ENCODE assay signal across 33 cellular contexts in the genomic region with DNA sequence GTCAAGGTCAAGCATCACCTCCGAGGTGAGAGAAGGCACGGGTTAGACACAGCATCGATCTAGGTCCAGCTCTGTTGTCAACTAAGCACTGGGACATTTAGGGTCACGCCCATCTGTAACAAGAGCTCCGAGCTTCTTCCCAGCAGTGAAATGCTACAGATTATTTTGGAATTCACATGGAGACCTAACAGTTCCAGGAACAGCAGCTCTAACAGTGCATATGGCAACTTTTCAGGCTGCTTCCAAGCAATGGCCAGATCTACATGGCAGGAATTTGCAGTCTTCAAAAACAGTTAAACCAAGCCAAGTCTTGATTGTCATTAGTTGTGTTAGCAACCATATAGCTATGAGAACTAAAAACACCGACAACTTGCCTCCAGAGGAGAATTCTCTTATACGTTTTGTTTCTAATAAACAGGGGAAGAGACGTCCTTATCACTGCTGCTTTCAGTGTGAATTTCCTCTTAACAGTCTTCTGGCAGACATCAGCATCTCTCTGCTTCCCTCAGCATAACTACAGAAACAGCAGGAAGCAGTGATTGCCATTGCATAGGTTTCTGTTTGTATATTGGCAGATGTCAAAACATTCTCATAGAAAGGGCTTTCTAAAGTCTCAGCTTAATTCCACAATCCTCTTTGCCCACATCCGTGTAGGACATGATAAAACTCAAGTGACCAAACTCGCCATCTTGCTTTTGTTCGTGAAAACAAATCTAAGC.
DNase-seq lines count a peak whose midpoint lies in the region; ATAC-seq, FAIRE-seq and TF ChIP-seq lines count a peak whose summit lies in the region.
"Had no signal": no experiment of that assay in that cellular context is flagged by ENCODE, and none has a peak within 500 bp of the region (broad histone marks: within the 10 kb centered on the region; RNA-seq: fewer than 3 reads in every experiment).

No MANE protein-coding gene starts in this region.

- no peak for FAIRE-seq in astrocyte (lab: Jason Lieb, UNC)
- FAIRE-seq: frontal cortex, G401.6, GM18507, HTR-8/SVneo had no signal

- H3K9me3 ChIP-seq in astrocyte (ENCODE audit: insufficient read depth, low read depth, low read length) (no peaks in the 10 kb centered on the region), PC-9 (ENCODE audit: insufficient read depth, low read depth) (no peaks in the 10 kb centered on the region)
- H3K9me3 ChIP-seq: BLaER1, SK-N-SH, upper lobe of right lung had no signal

- BruUV-seq in PC-9 (replicated peaks; lab: Mats Ljungman, UMichigan), result no TSS peak

- no peaks in the 10 kb centered on the region for H3K79me2 ChIP-seq in astrocyte (ENCODE audit: insufficient read depth, low read length)
- no peaks in the 10 kb centered on the region for H3K79me2 ChIP-seq in PC-9 (ENCODE audit: low read depth)

- H3K4me1 Mint-ChIP-seq in astrocyte (ENCODE audit: low read depth, unreplicated experiment), result no peaks in the 10 kb centered on the region
- H3K4me1 Mint-ChIP-seq in nephron, result peaks cover 54% of the 10 kb centered on the region
- H3K4me1 Mint-ChIP-seq: naive thymus-derived CD4-positive, alpha-beta T cell; T-helper 17 cell had no signal

- CTCF ChIA-PET in PC-9 (lab: Charles Lee), result no interaction called here

- H3K36me3 Mint-ChIP-seq in astrocyte (ENCODE audit: low read depth, unreplicated experiment) (no peaks in the 10 kb centered on the region), nephron (ENCODE audit: low read depth) (no peaks in the 10 kb centered on the region)
- H3K36me3 Mint-ChIP-seq: activated naive CD8-positive, alpha-beta T cell; naive thymus-derived CD4-positive, alpha-beta T cell; stimulated activated effector memory CD8-positive, alpha-beta T cell treated with anti-CD3 and anti-CD28 coated beads, Interleukin-12 subunit alpha, Interleukin-12 subunit beta, amount 100 ng/mL, for 72 hours had no signal

- H3K27me3 ChIP-seq in astrocyte (ENCODE audit: insufficient read depth, low read length) (peaks cover 7% of the 10 kb centered on the region), PC-9 (ENCODE audit: insufficient read depth, low read depth) (no peaks in the 10 kb centered on the region)
- H3K27me3 ChIP-seq: BLaER1, upper lobe of right lung had no signal

- H3K9me2 ChIP-seq in PC-9 (ENCODE audit: insufficient read depth), result no peaks in the 10 kb centered on the region
- H3K9me2 ChIP-seq: SK-N-SH had no signal

- H2AFZ ChIP-seq in astrocyte (ENCODE audit: low read depth, low read length) (no peak overlapping the region), PC-9 (no peak overlapping the region)

- no peaks in the 10 kb centered on the region for H3K36me3 ChIP-seq in astrocyte (ENCODE audit: insufficient read depth, low read length)
- no peaks in the 10 kb centered on the region for H3K36me3 ChIP-seq in PC-9 (ENCODE audit: low read depth)
- H3K36me3 ChIP-seq: BLaER1, upper lobe of right lung had no signal

- H3K4me1 ChIP-seq in astrocyte (ENCODE audit: insufficient read depth, low read length), result no peaks in the 10 kb centered on the region
- H3K4me1 ChIP-seq in PC-9 (replicated peaks; ENCODE audit: insufficient read depth), result no peaks in the 10 kb centered on the region
- H3K4me1 ChIP-seq: BLaER1, upper lobe of right lung had no signal

- H3K9me3 Mint-ChIP-seq in astrocyte (ENCODE audit: unreplicated experiment) (no peaks in the 10 kb centered on the region), nephron (no peaks in the 10 kb centered on the region)
- H3K9me3 Mint-ChIP-seq: activated T-helper 2 cell treated with anti-CD3 and anti-CD28 coated beads, Interferon-gamma antibody, Interleukin-2, Interleukin-4, amounts not matched to agents 10 μg/mL and 5 μg/mL and 100 μg/mL, durations not matched to agents 14 hours and 24 hours and 36 hours had no signal

- H3K4me2 ChIP-seq in astrocyte (ENCODE audit: low read length) (no peak overlapping the region), PC-9 (no peak overlapping the region)
- H3K4me2 ChIP-seq: BLaER1, SK-N-SH had no signal

- ATAC-seq in GM19324 (IDR thresholded peaks at IDR 0.05; ENCODE audit: low FRiP score, unreplicated experiment) (no peak), GM18517 (IDR thresholded peaks at IDR 0.05; ENCODE audit: unreplicated experiment) (no peak)
- ATAC-seq: activated CD8-positive, alpha-beta T cell treated with anti-CD3 and anti-CD28 coated beads, Interleukin-2, amount 10 ng/mL, durations not matched to agents 7 days and 5 days; naive thymus-derived CD4-positive, alpha-beta T cell; stimulated activated effector memory CD8-positive, alpha-beta T cell treated with anti-CD3 and anti-CD28 coated beads, Interleukin-12 subunit alpha, Interleukin-12 subunit beta, amount 100 ng/mL, for 72 hours; T-helper 17 cell; upper lobe of right lung had no signal

- H3K4me3 Mint-ChIP-seq in astrocyte (ENCODE audit: unreplicated experiment), result no peak overlapping the region
- no peak overlapping the region for H3K4me3 Mint-ChIP-seq in nephron
- H3K4me3 Mint-ChIP-seq: activated CD8-positive, alpha-beta T cell treated with anti-CD3 and anti-CD28 coated beads, Interleukin-2, amount 10 ng/mL, durations not matched to agents 7 days and 5 days; activated naive CD8-positive, alpha-beta T cell; naive thymus-derived CD4-positive, alpha-beta T cell; stimulated activated effector memory CD8-positive, alpha-beta T cell treated with anti-CD3 and anti-CD28 coated beads, Interleukin-12 subunit alpha, Interleukin-12 subunit beta, amount 100 ng/mL, for 72 hours; T-helper 17 cell had no signal

- H3K4me3 ChIP-seq in AG10803 (ENCODE audit: low read length), result no peak overlapping the region
- H3K4me3 ChIP-seq in astrocyte (ENCODE audit: insufficient read depth, low read depth, low read length), result no peak overlapping the region
- H3K4me3 ChIP-seq in fibroblast of pulmonary artery (replicated peaks; ENCODE audit: low read depth, low read length), result no peak overlapping the region
- H3K4me3 ChIP-seq in PC-9, result no peak overlapping the region
- H3K4me3 ChIP-seq: BLaER1, upper lobe of right lung had no signal

- no peak overlapping the region for H3K9ac ChIP-seq in astrocyte (ENCODE audit: low read length)
- H3K9ac ChIP-seq: BLaER1, SK-N-SH had no signal

- H3F3A ChIP-seq in PC-9 (ENCODE audit: insufficient read depth, low read depth), result no peaks in the 10 kb centered on the region

- POLR2A ChIA-PET in PC-9 (lab: Charles Lee; ENCODE audit: unreplicated experiment), result no interaction called here

- H3K27me3 Mint-ChIP-seq in astrocyte (ENCODE audit: low read depth, unreplicated experiment), result peaks cover 23% of the 10 kb centered on the region
- peaks cover 3% of the 10 kb centered on the region for H3K27me3 Mint-ChIP-seq in nephron (ENCODE audit: low read depth)

- H3K27ac Mint-ChIP-seq in astrocyte (ENCODE audit: unreplicated experiment), result no peak overlapping the region
- peak overlapping the region; percentile 83 to 94 (median 89) for H3K27ac Mint-ChIP-seq in nephron
- H3K27ac Mint-ChIP-seq: activated CD8-positive, alpha-beta T cell treated with anti-CD3 and anti-CD28 coated beads, Interleukin-2, amount 10 ng/mL, durations not matched to agents 7 days and 5 days; activated naive CD8-positive, alpha-beta T cell; activated T-helper 2 cell treated with anti-CD3 and anti-CD28 coated beads, Interferon-gamma antibody, Interleukin-2, Interleukin-4, amounts not matched to agents 10 μg/mL and 5 μg/mL and 100 μg/mL, durations not matched to agents 14 hours and 24 hours and 36 hours; naive thymus-derived CD4-positive, alpha-beta T cell; stimulated activated effector memory CD8-positive, alpha-beta T cell treated with anti-CD3 and anti-CD28 coated beads, Interleukin-12 subunit alpha, Interleukin-12 subunit beta, amount 100 ng/mL, for 72 hours; T-helper 17 cell had no signal

- intact Hi-C loops in PC-9 (cut with micrococcal nuclease; ENCODE audit: unreplicated experiment), result no loop called here

- H4K20me1 ChIP-seq in astrocyte (ENCODE audit: insufficient read depth, low read length) (no peaks in the 10 kb centered on the region), PC-9 (ENCODE audit: insufficient read depth) (no peaks in the 10 kb centered on the region)
- H4K20me1 ChIP-seq: BLaER1 had no signal

- DNase-seq in AG10803 (ENCODE audit: low read depth) (peak; percentile 73), astrocyte (ENCODE audit: low read depth) (peak; percentile 21), fibroblast of pulmonary artery (ENCODE audit: low read depth) (peak; percentile 54), hippocampal formation (lab: John Stamatoyannopoulos, UW) (no peak), PC-9 (no peak)
- DNase-seq: activated CD4-positive, alpha-beta T cell treated with anti-CD3 and anti-CD28 coated beads for 1 hour; activated CD8-positive, alpha-beta T cell treated with anti-CD3 and anti-CD28 coated beads, Interleukin-2, amount 10 ng/mL, durations not matched to agents 7 days and 5 days; COR-L47; DMS53; KG1; naive thymus-derived CD4-positive, alpha-beta T cell; NCI-H1436; NCI-H345; occipital lobe; SK-N-SH; stimulated activated CD4-positive, alpha-beta T cell treated with anti-CD3 and anti-CD28 coated beads, Interleukin-12 subunit alpha, Interleukin-12 subunit beta, amount 100 ng/mL, for 4 hours; stimulated activated CD4-positive, alpha-beta T cell treated with anti-CD3 and anti-CD28 coated beads, Interleukin-4, amount 100 ng/mL, for 1 hour; substantia nigra; T-helper 17 cell; upper lobe of right lung had no signal

- TF ChIP-seq CTCF in AG10803 (conservative IDR thresholded peaks at IDR 0.05; ENCODE audit: low read length) (no peak), astrocyte (IDR thresholded peaks at IDR 0.05; ENCODE audit: insufficient read depth, low read depth, low read length) (no peak), fibroblast of pulmonary artery (IDR thresholded peaks at IDR 0.05; ENCODE audit: low read length, missing control alignments) (no peak), nephron (IDR thresholded peaks at IDR 0.05; ENCODE audit: unreplicated experiment in 3 of 3) (no peak), PC-9 (conservative IDR thresholded peaks at IDR 0.05) (no peak)

- H3K27ac ChIP-seq in astrocyte (ENCODE audit: low read depth, low read length) (no peak overlapping the region), PC-9 (no peak overlapping the region)
- H3K27ac ChIP-seq: BLaER1, epithelial cell of prostate, RWPE1, upper lobe of right lung had no signal

Comparison
In these comparisons a context has a peak if more than half of its experiments do, and no peak if none do; other contexts are left out.
1. DNase-seq: peak in AG10803 (single experiment), astrocyte (single experiment) and fibroblast of pulmonary artery (single experiment); none in hippocampal formation (0 of 2) and PC-9 (0 of 2).